ENCODE assay signal across 23 cellular contexts in the genomic region with DNA sequence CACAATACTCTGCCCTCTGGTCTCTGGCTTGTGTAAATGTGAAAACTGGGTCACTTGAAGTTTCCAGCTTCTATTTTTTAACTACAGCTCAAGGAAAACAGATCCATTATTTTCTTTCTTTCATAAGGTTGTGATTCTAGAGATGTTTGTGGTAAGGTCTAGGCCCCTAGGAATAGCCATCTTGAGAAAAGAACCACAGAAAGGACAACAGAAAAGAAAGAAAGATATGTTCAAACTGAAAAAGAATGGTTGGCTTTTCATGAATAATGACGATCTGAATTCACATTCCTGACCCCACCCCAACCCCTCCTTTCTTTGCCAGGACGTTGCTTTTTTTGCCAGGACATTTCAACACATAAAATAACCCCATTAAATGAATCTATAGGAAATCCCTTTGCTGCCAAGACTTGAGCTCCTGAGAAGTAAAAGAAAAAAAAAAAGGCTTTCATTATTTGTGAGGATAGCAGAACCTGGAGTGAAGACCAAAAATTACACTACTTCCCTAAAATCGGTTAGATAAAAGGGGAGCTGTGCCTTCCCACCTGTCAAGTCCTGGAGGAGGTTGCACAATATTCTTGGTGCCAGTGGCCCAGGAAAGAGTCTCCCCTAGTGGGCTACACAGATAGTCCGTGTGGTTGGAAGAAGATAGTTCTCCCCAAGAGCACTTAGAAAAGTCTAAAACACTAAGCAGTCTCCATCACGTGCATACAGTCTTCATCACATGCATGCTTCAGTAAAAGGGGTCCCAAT.
DNase-seq lines count a peak whose midpoint lies in the region; ATAC-seq, FAIRE-seq and TF ChIP-seq lines count a peak whose summit lies in the region.
"Had no signal": no experiment of that assay in that cellular context is flagged by ENCODE, and none has a peak within 500 bp of the region (broad histone marks: within the 10 kb centered on the region; RNA-seq: fewer than 3 reads in every experiment).

No MANE protein-coding gene starts in this region.

- CTCF ChIA-PET in endothelial cell of umbilical vein (lab: Charles Lee) = interaction anchor here (0.9 kb wide), 1 partner anchor 32 kb away, joined by 3 read pairs; no protein-coding TSS in a partner anchor

- H4K20me1 ChIP-seq in endothelial cell of umbilical vein (replicated peaks; ENCODE audit: control insufficient read depth, extremely low read depth, insufficient read depth, low read length) = no peaks in the 10 kb centered on the region
- H4K20me1 ChIP-seq in osteoblast (ENCODE audit: insufficient read depth, low read length) = no peaks in the 10 kb centered on the region

- no peak overlapping the region for H3K9ac ChIP-seq in endothelial cell of umbilical vein (replicated peaks; ENCODE audit: extremely low read depth, insufficient read depth, low read length)

- DNase-seq in AG20443 (ENCODE audit: low spot score) = peak; percentile 43
- no peak for DNase-seq in ascending aorta (ENCODE audit: low spot score in 2 of 2)
- DNase-seq in endothelial cell of umbilical vein (ENCODE audit: low read depth, low spot score) = no peak
- no peak for DNase-seq in osteoblast (ENCODE audit: insufficient read length, low spot score, missing footprints)
- no peak for DNase-seq in A172 (ENCODE audit: low spot score)
- DNase-seq in urothelium cell line (ENCODE audit: low spot score) = no peak
- DNase-seq in central memory CD4-positive, alpha-beta T cell = no peak
- DNase-seq: ACHN; activated CD4-positive, alpha-beta T cell treated with anti-CD3 and anti-CD28 coated beads, Interleukin-2, amount 10 ng/mL, durations not matched to agents 7 days and 5 days; activated CD8-positive, alpha-beta memory T cell treated with anti-CD3 and anti-CD28 coated beads, Interleukin-2, amount 50 U/mL, for 48 hours; activated gamma-delta T cell; amygdala; CD8-positive, alpha-beta memory T cell; HCEC 1CT; KG1; kidney; NCI-H524; SHP77; stimulated activated CD4-positive, alpha-beta T cell treated with anti-CD3 and anti-CD28 coated beads, Interleukin-12 subunit alpha, Interleukin-12 subunit beta, amount 100 ng/mL, for 4 hours had no signal

- FAIRE-seq in endothelial cell of umbilical vein (lab: Jason Lieb, UNC) (no peak), urothelium cell line (lab: Jason Lieb, UNC) (no peak)
- FAIRE-seq: kidney had no signal

- H3K4me3 ChIP-seq in ascending aorta = no peak overlapping the region
- no peak overlapping the region for H3K4me3 ChIP-seq in endothelial cell of umbilical vein (replicated peaks in 1 of 3; ENCODE audit: insufficient read depth in 1 of 3, low read depth in 1 of 3, low read length in 3 of 3)
- peak overlapping the region; percentile 39 for H3K4me3 ChIP-seq in osteoblast (ENCODE audit: insufficient read depth, low read length)
- H3K4me3 ChIP-seq: esophagus muscularis mucosa, hepatocyte, tibial nerve had no signal

- H3K79me2 ChIP-seq in endothelial cell of umbilical vein (ENCODE audit: control insufficient read depth, insufficient read depth, low read length) (no peaks in the 10 kb centered on the region), osteoblast (ENCODE audit: insufficient read depth, low read length) (no peaks in the 10 kb centered on the region)
- H3K79me2 ChIP-seq: hepatocyte had no signal

- TF ChIP-seq POLR2A in endothelial cell of umbilical vein (IDR thresholded peaks at IDR 0.05; ENCODE audit: low read depth, low read length) = no peak

- TSS peak; percentile 85 for BruUV-seq in endothelial cell of umbilical vein (replicated peaks; lab: Mats Ljungman, UMichigan)

- H3K9me3 ChIP-seq in ascending aorta (peaks cover 0 to 7% of the 10 kb centered on the region in 2 donors), endothelial cell of umbilical vein (replicated peaks; ENCODE audit: control insufficient read depth, insufficient read depth, low read length) (no peaks in the 10 kb centered on the region), osteoblast (ENCODE audit: low read depth, low read length) (no peaks in the 10 kb centered on the region)
- H3K9me3 ChIP-seq: esophagus muscularis mucosa, tibial nerve had no signal

- no peak for ATAC-seq in HG03025 (IDR thresholded peaks at IDR 0.05; ENCODE audit: low FRiP score, unreplicated experiment)

- H3K4me1 ChIP-seq in ascending aorta (peaks cover 5 to 7% of the 10 kb centered on the region in 2 donors), endothelial cell of umbilical vein (ENCODE audit: control insufficient read depth, extremely low read depth, insufficient read depth, low read length) (peaks cover 14% of the 10 kb centered on the region), osteoblast (ENCODE audit: insufficient read depth, low read length) (peaks cover 11% of the 10 kb centered on the region)
- H3K4me1 ChIP-seq: esophagus muscularis mucosa had no signal

- peak overlapping the region; percentile 78 to 79 for H3K27ac ChIP-seq in ascending aorta
- H3K27ac ChIP-seq in endothelial cell of umbilical vein (ENCODE audit: insufficient read depth, low read depth, low read length) = peak overlapping the region; percentile 35
- peak overlapping the region; percentile 59 for H3K27ac ChIP-seq in osteoblast (ENCODE audit: low read depth, low read length)
- H3K27ac ChIP-seq: esophagus muscularis mucosa, hepatocyte had no signal

- H3K27me3 ChIP-seq in ascending aorta = no peaks in the 10 kb centered on the region
- no peaks in the 10 kb centered on the region for H3K27me3 ChIP-seq in endothelial cell of umbilical vein (ENCODE audit: control insufficient read depth in 2 of 2, insufficient read depth in 2 of 2, low read length in 2 of 2)
- H3K27me3 ChIP-seq in osteoblast (ENCODE audit: insufficient read depth, low read length) = no peaks in the 10 kb centered on the region
- H3K27me3 ChIP-seq: esophagus muscularis mucosa, hepatocyte, tibial nerve had no signal

- H2AFZ ChIP-seq in endothelial cell of umbilical vein (ENCODE audit: low read depth, low read length) (no peak overlapping the region), osteoblast (ENCODE audit: low read length) (peak overlapping the region; percentile 67)
- H2AFZ ChIP-seq: hepatocyte had no signal

- POLR2A ChIA-PET in endothelial cell of umbilical vein (lab: Charles Lee) = no interaction called here

- H3K36me3 ChIP-seq in ascending aorta (no peaks in the 10 kb centered on the region), endothelial cell of umbilical vein (ENCODE audit: control insufficient read depth in 2 of 2, extremely low read depth in 1 of 2, insufficient read depth in 2 of 2, low read length in 2 of 2) (no peaks in the 10 kb centered on the region), osteoblast (ENCODE audit: insufficient read depth, low read length) (no peaks in the 10 kb centered on the region)
- H3K36me3 ChIP-seq: esophagus muscularis mucosa, tibial nerve had no signal

- dilution Hi-C loops in endothelial cell of umbilical vein (cut with MboI; ENCODE audit: extremely low pct_ligation_motif_present, low sequenced_read_pairs) = no loop called here

- H3K9me1 ChIP-seq in endothelial cell of umbilical vein (replicated peaks; ENCODE audit: control insufficient read depth, extremely low read depth, insufficient read depth, low read length) = no peaks in the 10 kb centered on the region

- intact Hi-C loops in ascending aorta (cut with DNase I) (no loop called here), endothelial cell of umbilical vein (cut with micrococcal nuclease) (no loop called here)

- TF ChIP-seq CTCF in ascending aorta (IDR thresholded peaks at IDR 0.05) (no peak), endothelial cell of umbilical vein (IDR thresholded peaks at IDR 0.05; ENCODE audit: extremely low read depth in 1 of 2, insufficient read depth in 1 of 2, low read depth in 1 of 2, low read length in 2 of 2) (no peak), osteoblast (IDR thresholded peaks at IDR 0.05; ENCODE audit: extremely low read depth, low read depth, low read length) (no peak)

- H3K4me2 ChIP-seq in endothelial cell of umbilical vein (ENCODE audit: insufficient read depth, low read length) (no peak overlapping the region), osteoblast (ENCODE audit: insufficient read depth, low read length) (peak overlapping the region; percentile 44)
- H3K4me2 ChIP-seq: hepatocyte had no signal

TF ChIP-seq in endothelial cell of umbilical vein, 7 proteins besides CTCF, POLR2A, EP300 and RAD21:
- no peak for TF ChIP-seq POLR2AphosphoS5 (IDR thresholded peaks at IDR 0.05; ENCODE audit: insufficient read depth, low read depth, low read length)
TF ChIP-seq in endothelial cell of umbilical vein: peak in this region for 0.
